In genomic region chr20:43926287-43926686, GRCh38 we compare ENCODE assay signal across 1 cellular context.
TF ChIP-seq lines count a peak whose summit lies in the region.

No MANE protein-coding gene starts in this region.

TF ChIP-seq in IMR-90, 13 proteins besides CTCF, POLR2A, EP300 and RAD21:
- TF ChIP-seq SMC3 (IDR thresholded peaks at IDR 0.05; ENCODE audit: low read depth, low read length) = no peak
- TF ChIP-seq CEBPB (IDR thresholded peaks at IDR 0.05; ENCODE audit: low read depth, low read length) = no peak
- TF ChIP-seq, protein P1, sequence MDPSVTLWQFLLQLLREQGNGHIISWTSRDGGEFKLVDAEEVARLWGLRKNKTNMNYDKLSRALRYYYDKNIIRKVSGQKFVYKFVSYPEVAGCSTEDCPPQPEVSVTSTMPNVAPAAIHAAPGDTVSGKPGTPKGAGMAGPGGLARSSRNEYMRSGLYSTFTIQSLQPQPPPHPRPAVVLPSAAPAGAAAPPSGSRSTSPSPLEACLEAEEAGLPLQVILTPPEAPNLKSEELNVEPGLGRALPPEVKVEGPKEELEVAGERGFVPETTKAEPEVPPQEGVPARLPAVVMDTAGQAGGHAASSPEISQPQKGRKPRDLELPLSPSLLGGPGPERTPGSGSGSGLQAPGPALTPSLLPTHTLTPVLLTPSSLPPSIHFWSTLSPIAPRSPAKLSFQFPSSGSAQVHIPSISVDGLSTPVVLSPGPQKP (IDR thresholded peaks at IDR 0.05; ENCODE audit: borderline replicate concordance, low read depth, low read length) = no peak
- no peak for TF ChIP-seq RFX5 (IDR thresholded peaks at IDR 0.05; ENCODE audit: low read depth, low read length)
- no peak for TF ChIP-seq CHD1 (IDR thresholded peaks at IDR 0.05; ENCODE audit: low read depth, low read length)
- TF ChIP-seq MXI1 (IDR thresholded peaks at IDR 0.05; ENCODE audit: borderline replicate concordance, low read depth, low read length) = no peak
- TF ChIP-seq NFE2L2 (IDR thresholded peaks at IDR 0.05; ENCODE audit: low read depth, low read length) = no peak
- no peak for TF ChIP-seq MAFK (IDR thresholded peaks at IDR 0.05; ENCODE audit: low read depth, low read length)
- no peak for TF ChIP-seq BHLHE40 (IDR thresholded peaks at IDR 0.05; ENCODE audit: low read depth, low read length)
TF ChIP-seq in IMR-90: peak in this region for 0.
